Comparison of ENCODE assay signal across 21 cellular contexts in the genomic region with DNA sequence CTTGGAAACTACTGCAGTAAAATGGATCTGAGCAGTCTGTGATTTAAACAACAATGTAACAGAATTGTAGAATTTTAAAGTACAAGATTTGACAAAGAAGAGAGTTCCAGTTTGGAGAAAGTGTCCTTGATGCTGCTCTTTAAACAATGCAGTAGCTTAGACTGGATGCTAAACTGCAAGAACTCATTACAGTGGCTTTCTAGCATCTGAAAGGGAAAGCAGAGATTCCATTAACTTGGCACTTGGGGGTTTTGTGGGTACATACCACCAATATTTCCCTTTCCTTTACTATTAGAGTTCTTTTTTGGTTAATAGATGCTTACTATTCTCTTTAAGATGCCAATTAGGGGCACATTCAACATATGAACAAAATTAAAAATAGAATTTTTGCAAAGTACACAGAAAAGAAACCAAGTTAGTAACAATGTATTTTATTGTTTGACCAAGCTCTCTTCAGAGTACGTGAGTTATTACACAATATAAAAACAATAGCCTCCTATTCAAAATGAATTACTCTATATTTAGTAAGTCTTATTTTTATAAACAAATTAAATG. TPM values are rescaled to one million over a fixed set of nuclear protein-coding genes. Genes with fewer than 3 reads are reported as not detected.
A peak's percentile ranks its signal among the peaks of the same experiment; 100 is the strongest.
DNase-seq lines count a peak whose midpoint lies in the region; ATAC-seq and TF ChIP-seq lines count a peak whose summit lies in the region.
"Had no signal": no experiment of that assay in that cellular context is flagged by ENCODE, and none has a peak within 500 bp of the region (broad histone marks: within the 10 kb centered on the region; RNA-seq: fewer than 3 reads in every experiment).

No MANE protein-coding gene starts in this region.

- peaks cover 4% of the 10 kb centered on the region for H3K4me1 ChIP-seq in testis

- no peak for DNase-seq in activated CD8-positive, alpha-beta T cell treated with anti-CD3 and anti-CD28 coated beads for 36 hours
- DNase-seq in activated CD8-positive, alpha-beta T cell treated with anti-CD3 and anti-CD28 coated beads, Interleukin-2, amount 10 ng/mL, durations not matched to agents 7 days and 5 days, result no peak
- peak; percentile 48 for DNase-seq in medulla oblongata (ENCODE audit: extremely low spot score)
- DNase-seq in testis, result no peak
- no peak for DNase-seq in stimulated activated naive CD8-positive, alpha-beta T cell treated with anti-CD3 and anti-CD28 coated beads, Interleukin-15, amount 100 ng/mL, for 72 hours
- DNase-seq: DND-41, IMR-90, NCI-H1417, NCI-H187, NCI-H226, NCI-H524, NCI-H82, PC-3, RPMI8226, SHP77 treated with DMSO at 0.1 percent for 48 hours had no signal

- 60 to 61% methylated on average over 1 of the region's 1 CpG for WGBS in testis, 2 donors

- no peak for ATAC-seq in activated CD8-positive, alpha-beta T cell treated with anti-CD3 and anti-CD28 coated beads for 36 hours
- no peak for ATAC-seq in activated CD8-positive, alpha-beta T cell treated with anti-CD3 and anti-CD28 coated beads, Interleukin-2, amount 10 ng/mL, durations not matched to agents 7 days and 5 days
- no peak for ATAC-seq in stimulated activated naive CD8-positive, alpha-beta T cell treated with anti-CD3 and anti-CD28 coated beads, Interleukin-15, amount 100 ng/mL, for 72 hours
- ATAC-seq in HG03354 (IDR thresholded peaks at IDR 0.05; ENCODE audit: poor library complexity, severe bottlenecking, unreplicated experiment) (no peak), GM21737 (IDR thresholded peaks at IDR 0.05; ENCODE audit: unreplicated experiment) (no peak)
- ATAC-seq: PC-3 had no signal

- no peaks in the 10 kb centered on the region for H3K27me3 ChIP-seq in testis

- intact Hi-C loops in activated CD8-positive, alpha-beta T cell treated with anti-CD3 and anti-CD28 coated beads for 36 hours (cut with micrococcal nuclease), result no loop called here
- intact Hi-C loops in testis (cut with DNase I; ENCODE audit: low total_unique reads), result no loop called here

- H3K27ac Mint-ChIP-seq in activated CD8-positive, alpha-beta T cell treated with anti-CD3 and anti-CD28 coated beads for 36 hours, result peak overlapping the region; percentile 39
- H3K27ac Mint-ChIP-seq in activated CD8-positive, alpha-beta T cell treated with anti-CD3 and anti-CD28 coated beads, Interleukin-2, amount 10 ng/mL, durations not matched to agents 7 days and 5 days, result no peak overlapping the region
- no peak overlapping the region for H3K27ac Mint-ChIP-seq in stimulated activated naive CD8-positive, alpha-beta T cell treated with anti-CD3 and anti-CD28 coated beads, Interleukin-15, amount 100 ng/mL, for 72 hours
- H3K27ac Mint-ChIP-seq: CD14-positive monocyte had no signal

- H3K9me3 ChIP-seq in testis, result no peaks in the 10 kb centered on the region

- no peaks in the 10 kb centered on the region for H3K9me3 Mint-ChIP-seq in activated CD8-positive, alpha-beta T cell treated with anti-CD3 and anti-CD28 coated beads for 36 hours
- no peaks in the 10 kb centered on the region for H3K9me3 Mint-ChIP-seq in activated CD8-positive, alpha-beta T cell treated with anti-CD3 and anti-CD28 coated beads, Interleukin-2, amount 10 ng/mL, durations not matched to agents 7 days and 5 days (ENCODE audit: insufficient read depth)
- no peaks in the 10 kb centered on the region for H3K9me3 Mint-ChIP-seq in stimulated activated naive CD8-positive, alpha-beta T cell treated with anti-CD3 and anti-CD28 coated beads, Interleukin-15, amount 100 ng/mL, for 72 hours
- H3K9me3 Mint-ChIP-seq: CD14-positive monocyte had no signal

- H3K27ac ChIP-seq in cingulate gyrus (ENCODE audit: low read depth, low read length), result peak overlapping the region; percentile 79
- H3K27ac ChIP-seq in testis, result peak overlapping the region; percentile 31 to 70
- H3K27ac ChIP-seq: 22Rv1, HL-60 had no signal

- no peak for TF ChIP-seq CTCF in activated CD8-positive, alpha-beta T cell treated with anti-CD3 and anti-CD28 coated beads for 36 hours (IDR thresholded peaks at IDR 0.05)
- TF ChIP-seq CTCF in testis (IDR thresholded peaks at IDR 0.05), result no peak

- no peak overlapping the region for H3K4me3 Mint-ChIP-seq in activated CD8-positive, alpha-beta T cell treated with anti-CD3 and anti-CD28 coated beads for 36 hours
- H3K4me3 Mint-ChIP-seq in activated CD8-positive, alpha-beta T cell treated with anti-CD3 and anti-CD28 coated beads, Interleukin-2, amount 10 ng/mL, durations not matched to agents 7 days and 5 days, result no peak overlapping the region
- no peak overlapping the region for H3K4me3 Mint-ChIP-seq in stimulated activated naive CD8-positive, alpha-beta T cell treated with anti-CD3 and anti-CD28 coated beads, Interleukin-15, amount 100 ng/mL, for 72 hours
- H3K4me3 Mint-ChIP-seq: CD14-positive monocyte had no signal

- CTCF ChIA-PET in activated CD8-positive, alpha-beta T cell treated with anti-CD3 and anti-CD28 coated beads for 36 hours (lab: Charles Lee), result interaction anchor here (0.8 to 1.3 kb wide), 2 partner anchors 12 to 15 kb away, joined by 3 to 4 read pairs; a partner anchor contains a TSS
- CTCF ChIA-PET in activated CD8-positive, alpha-beta T cell treated with anti-CD3 and anti-CD28 coated beads, Interleukin-2, amount 10 ng/mL, durations not matched to agents 7 days and 5 days (lab: Charles Lee), result interaction anchor here (3.2 kb wide), 1 partner anchor 12 kb away, joined by 15 read pairs; a partner anchor contains a TSS

- H3K4me1 Mint-ChIP-seq in activated CD8-positive, alpha-beta T cell treated with anti-CD3 and anti-CD28 coated beads for 36 hours (ENCODE audit: low read depth), result peaks cover 2% of the 10 kb centered on the region
- H3K4me1 Mint-ChIP-seq in activated CD8-positive, alpha-beta T cell treated with anti-CD3 and anti-CD28 coated beads, Interleukin-2, amount 10 ng/mL, durations not matched to agents 7 days and 5 days (ENCODE audit: low read depth), result no peaks in the 10 kb centered on the region
- H3K4me1 Mint-ChIP-seq in stimulated activated naive CD8-positive, alpha-beta T cell treated with anti-CD3 and anti-CD28 coated beads, Interleukin-15, amount 100 ng/mL, for 72 hours, result peaks cover 5% of the 10 kb centered on the region
- H3K4me1 Mint-ChIP-seq: CD14-positive monocyte had no signal

- TF ChIP-seq POLR2A in testis (IDR thresholded peaks at IDR 0.05), result no peak

- H3K4me3 ChIP-seq in testis, result no peak overlapping the region

- peaks cover 21% of the 10 kb centered on the region for H3K36me3 Mint-ChIP-seq in activated CD8-positive, alpha-beta T cell treated with anti-CD3 and anti-CD28 coated beads for 36 hours (ENCODE audit: low read depth)
- H3K36me3 Mint-ChIP-seq in activated CD8-positive, alpha-beta T cell treated with anti-CD3 and anti-CD28 coated beads, Interleukin-2, amount 10 ng/mL, durations not matched to agents 7 days and 5 days (ENCODE audit: low read depth), result peaks cover 26% of the 10 kb centered on the region

- POLR2A ChIA-PET in activated CD8-positive, alpha-beta T cell treated with anti-CD3 and anti-CD28 coated beads for 36 hours (lab: Charles Lee), result interaction anchor here (3.0 kb wide), 1 partner anchor 16 kb away, joined by 12 read pairs; a partner anchor contains a TSS
- POLR2A ChIA-PET in activated CD8-positive, alpha-beta T cell treated with anti-CD3 and anti-CD28 coated beads, Interleukin-2, amount 10 ng/mL, durations not matched to agents 7 days and 5 days (lab: Charles Lee), result interaction anchor here (2.6 kb wide), 1 partner anchor 12 kb away, joined by 7 read pairs; a partner anchor contains a TSS

- no peaks in the 10 kb centered on the region for H3K36me3 ChIP-seq in testis (ENCODE audit: low read depth, missing control alignments)

- H3K27me3 Mint-ChIP-seq in activated CD8-positive, alpha-beta T cell treated with anti-CD3 and anti-CD28 coated beads for 36 hours, result no peaks in the 10 kb centered on the region
- H3K27me3 Mint-ChIP-seq in activated CD8-positive, alpha-beta T cell treated with anti-CD3 and anti-CD28 coated beads, Interleukin-2, amount 10 ng/mL, durations not matched to agents 7 days and 5 days (ENCODE audit: low read depth), result no peaks in the 10 kb centered on the region
- H3K27me3 Mint-ChIP-seq in stimulated activated naive CD8-positive, alpha-beta T cell treated with anti-CD3 and anti-CD28 coated beads, Interleukin-15, amount 100 ng/mL, for 72 hours, result no peaks in the 10 kb centered on the region

RNA-seq across cellular contexts. Expression of a gene that starts 11.9 kb away (rescaled TPM):
- total RNA-seq in activated CD8-positive, alpha-beta T cell treated with anti-CD3 and anti-CD28 coated beads for 36 hours, result 1 to 10 TPM; 4.3 to 4.8 TPM
- total RNA-seq in activated CD8-positive, alpha-beta T cell treated with anti-CD3 and anti-CD28 coated beads, Interleukin-2, amount 10 ng/mL, durations not matched to agents 7 days and 5 days, result 1 to 10 TPM; 3.2 to 4.0 TPM
- 10 to 100 TPM; 12.1 to 19.1 TPM for total RNA-seq in testis
- 15.7 TPM for polyA plus RNA-seq in testis (ENCODE audit: insufficient read depth, low read depth, low replicate concordance)

RNA-seq across cellular contexts. Expression of a gene that starts 16.5 kb away (rescaled TPM):
- 10 to 100 TPM; 15.2 to 21.5 TPM for total RNA-seq in activated CD8-positive, alpha-beta T cell treated with anti-CD3 and anti-CD28 coated beads for 36 hours
- total RNA-seq in activated CD8-positive, alpha-beta T cell treated with anti-CD3 and anti-CD28 coated beads, Interleukin-2, amount 10 ng/mL, durations not matched to agents 7 days and 5 days, result 10 to 100 TPM; 12.1 to 12.5 TPM
- 10 to 100 TPM; 18.8 to 21.4 TPM for total RNA-seq in testis
- polyA plus RNA-seq in testis (ENCODE audit: insufficient read depth, low read depth, low replicate concordance), result 21.4 TPM

RNA-seq across cellular contexts. Expression of a gene that starts 16.7 kb away (rescaled TPM):
- total RNA-seq in activated CD8-positive, alpha-beta T cell treated with anti-CD3 and anti-CD28 coated beads for 36 hours, result 10 to 100 TPM; 19.7 to 20.7 TPM
- total RNA-seq in activated CD8-positive, alpha-beta T cell treated with anti-CD3 and anti-CD28 coated beads, Interleukin-2, amount 10 ng/mL, durations not matched to agents 7 days and 5 days, result 10 to 100 TPM; 15.4 to 17.3 TPM
- 10 to 100 TPM; 17.3 to 19.1 TPM for total RNA-seq in testis
- polyA plus RNA-seq in testis (ENCODE audit: insufficient read depth, low read depth, low replicate concordance), result 19.3 TPM

RNA-seq across cellular contexts. Expression of a gene that starts 38.1 kb away (rescaled TPM):
- total RNA-seq in activated CD8-positive, alpha-beta T cell treated with anti-CD3 and anti-CD28 coated beads for 36 hours, result 1 to 10 TPM; 6.3 to 9.1 TPM
- 10 to 100 TPM; 11.5 to 12.7 TPM for total RNA-seq in activated CD8-positive, alpha-beta T cell treated with anti-CD3 and anti-CD28 coated beads, Interleukin-2, amount 10 ng/mL, durations not matched to agents 7 days and 5 days
- total RNA-seq in testis, result 10 to 100 TPM; 18.5 to 20.6 TPM
- 50.8 TPM for polyA plus RNA-seq in testis (ENCODE audit: insufficient read depth, low read depth, low replicate concordance)
